In genomic region chr4:154549894-154550790, GRCh38 we compare ENCODE assay signal across 8 cellular contexts. TPM values are rescaled to one million over a fixed set of nuclear protein-coding genes. Genes with fewer than 3 reads are reported as not detected.
DNase-seq lines count a peak whose midpoint lies in the region; ATAC-seq, FAIRE-seq and TF ChIP-seq lines count a peak whose summit lies in the region.

Gene PLRG1, minus strand, starts transcription at chr4:154550400. Its CDS starts 92 bp downstream, at chr4:154550308.

- no peaks in the 10 kb centered on the region for H3K27me3 ChIP-seq in cardiac muscle cell
- H3K27me3 ChIP-seq in parathyroid adenoma (ENCODE audit: control insufficient read depth, insufficient read depth, low read length) = no peaks in the 10 kb centered on the region
- H3K27me3 ChIP-seq in tibial nerve = peaks cover 0 to 2% of the 10 kb centered on the region in 2 donors

- TF ChIP-seq CTCF in cardiac muscle cell (IDR thresholded peaks at IDR 0.05; ENCODE audit: low read depth, low read length) = no peak
- TF ChIP-seq CTCF in parathyroid adenoma (IDR thresholded peaks at IDR 0.05) = no peak
- TF ChIP-seq CTCF in tibial nerve (IDR thresholded peaks at IDR 0.05) = peak in 4 of 5 experiments; percentile 7 to 66 (median 38)

- POLR2A ChIA-PET in T-cell (lab: Charles Lee) = interaction anchor here (0.6 to 1.8 kb wide), 4 partner anchors 69 to 1869 kb away, joined by 3 to 20 read pairs (median 4); no protein-coding TSS in a partner anchor

- H3K27ac Mint-ChIP-seq in T-cell = peak within 1 kb of the TSS; percentile 92 to 99

- H3K4me3 ChIP-seq in cardiac muscle cell (peak within 1 kb of the TSS; percentile 87), parathyroid adenoma (ENCODE audit: low read depth, low read length) (peak within 1 kb of the TSS; percentile 89), tibial nerve (peak within 1 kb of the TSS; percentile 67 to 83 (median 76))

- H3K27ac ChIP-seq in adipose tissue (ENCODE audit: low read depth, low read length) (no peak within 1 kb of the TSS), cardiac muscle cell (peak within 1 kb of the TSS; percentile 71), parathyroid adenoma (peak within 1 kb of the TSS; percentile 68), tibial nerve (peak within 1 kb of the TSS; percentile 72 to 85 (median 74))

- peaks cover 4% of the 10 kb centered on the region for H3K79me2 ChIP-seq in parathyroid adenoma

- peak; percentile 86 for TF ChIP-seq POLR2A in GM12891 (IDR thresholded peaks at IDR 0.05; ENCODE audit: low read depth, low read length)
- TF ChIP-seq POLR2A in tibial nerve (IDR thresholded peaks at IDR 0.05) = peak; percentile 70 to 76

- 0 to 1% (median 1%) methylated on average over 51 of the region's 51 CpGs for WGBS in adipose tissue, 3 donors
- 1% methylated on average over 43 to 49 of the region's 51 CpGs for WGBS in tibial nerve, 2 donors

- ATAC-seq in HG02840 (IDR thresholded peaks at IDR 0.05; ENCODE audit: low FRiP score, unreplicated experiment) (peak; percentile 100), T-cell (replicated peaks in 1 of 4) (peak; percentile 95 to 98 (median 98))

- peak within 1 kb of the TSS; percentile 94 for H2AFZ ChIP-seq in parathyroid adenoma

- H3K4me1 ChIP-seq in cardiac muscle cell (ENCODE audit: low read depth) (peaks cover 13% of the 10 kb centered on the region), parathyroid adenoma (peaks cover 4% of the 10 kb centered on the region), tibial nerve (peaks cover 0 to 30% (median 8%) of the 10 kb centered on the region in 4 donors)

- H3K4me2 ChIP-seq in parathyroid adenoma (ENCODE audit: low read length) = peak within 1 kb of the TSS; percentile 86

- CTCF ChIA-PET in T-cell (lab: Charles Lee) = interaction anchor here (0.6 to 6.1 kb wide), 18 partner anchors 9 to 1424 kb away, joined by 3 to 70 read pairs (median 4); partner anchors contain the start of genes CTSO (in 1 of the 2) and MAP9 (in 1 of the 2)

- no peaks in the 10 kb centered on the region for H3K9me3 ChIP-seq in cardiac muscle cell (ENCODE audit: low read depth)
- no peaks in the 10 kb centered on the region for H3K9me3 ChIP-seq in parathyroid adenoma (ENCODE audit: control insufficient read depth, low read length)
- no peaks in the 10 kb centered on the region for H3K9me3 ChIP-seq in tibial nerve

- no peaks in the 10 kb centered on the region for H3K9me3 Mint-ChIP-seq in T-cell

- H3K36me3 Mint-ChIP-seq in T-cell = peaks cover 14% of the 10 kb centered on the region

- no peaks in the 10 kb centered on the region for H3K27me3 Mint-ChIP-seq in T-cell

- H3K4me3 Mint-ChIP-seq in T-cell = peak within 1 kb of the TSS; percentile 92 to 100 (median 98)

- H3K36me3 ChIP-seq in cardiac muscle cell (peaks cover 28% of the 10 kb centered on the region), parathyroid adenoma (ENCODE audit: control insufficient read depth, insufficient read depth, low read length) (no peaks in the 10 kb centered on the region), tibial nerve (peaks cover 0 to 25% (median 4%) of the 10 kb centered on the region in 3 donors)

- DNase-seq in GM12891 (ENCODE audit: insufficient read length, low spot score) (peak; percentile 61), NCI-H1436 treated with DMSO at 0.1 percent for 48 hours (lab: John Stamatoyannopoulos, UW) (peak; percentile 78), T-cell (peak; percentile 91 to 98 (median 96)), cardiac muscle cell (ENCODE audit: low read depth in 1 of 2, low spot score in 1 of 2) (peak; percentile 96 to 98), tibial nerve (ENCODE audit: low spot score in 2 of 2) (peak; percentile 90 to 94)

- H3K4me1 Mint-ChIP-seq in T-cell = peaks cover 21 to 34% (median 33%) of the 10 kb centered on the region in 3 donors

- FAIRE-seq in GM12891 (lab: Jason Lieb, UNC) = peak; percentile 98

- H3K9ac ChIP-seq in parathyroid adenoma = peak within 1 kb of the TSS; percentile 61

- peak; percentile 62 to 91 for TF ChIP-seq EP300 in tibial nerve (IDR thresholded peaks at IDR 0.05)

TF ChIP-seq in GM12891, 5 proteins besides CTCF, POLR2A, EP300 and RAD21:
- TF ChIP-seq POU2F2 (IDR thresholded peaks at IDR 0.05; ENCODE audit: low read depth, low read length) (peak; percentile 39; the same call in 1 of the 2 replicates), TAF1 (IDR thresholded peaks at IDR 0.05; ENCODE audit: low read depth, low read length) (peak; percentile 59; the same call in 1 of the 2 replicates), POLR2AphosphoS5 (IDR thresholded peaks at IDR 0.05; ENCODE audit: low read depth, low read length) (peak; percentile 78), SPI1 (IDR thresholded peaks at IDR 0.05; ENCODE audit: low read depth, low read length) (no peak)

RNA-seq across cellular contexts. Expression of gene PLRG1, which starts in this region (rescaled TPM):
- polyA plus RNA-seq in GM12891 (2012; ENCODE audit: low read depth, missing spikeins) = 53.9 TPM
- 10 to 100 TPM; 58.7 to 77.4 (median 62.7) TPM for total RNA-seq in T-cell
- polyA plus RNA-seq in adipose tissue = 10 to 100 TPM; 22.7 to 38.9 (median 27.9) TPM
- 25.6 and 27.6 TPM in 2 replicates for total RNA-seq in cardiac muscle cell
- polyA plus RNA-seq in cardiac muscle cell = 61.6 and 84.1 TPM in 2 replicates
- 10 to 100 TPM; 32.7 to 47.2 (median 36.5) TPM for total RNA-seq in tibial nerve

Comparison
In these comparisons a context has a peak if more than half of its experiments do, and no peak if none do; other contexts are left out.
1. CTCF ChIP-seq: peak in tibial nerve (4 of 5); none in cardiac muscle cell (single experiment) and parathyroid adenoma (single experiment).
2. Peak in every context shown above with its lines, with median percentiles within 50 percentile points of each other: DNase-seq and H3K4me3 ChIP-seq.